14 cellular contexts compared by ENCODE assay signal in genomic region chr12:132077322-132078100, GRCh38.
A peak's percentile ranks its signal among the peaks of the same experiment; 100 is the strongest.
DNase-seq lines count a peak whose midpoint lies in the region; ATAC-seq and TF ChIP-seq lines count a peak whose summit lies in the region.
"Had no signal": no experiment of that assay in that cellular context is flagged by ENCODE, and none has a peak within 500 bp of the region (broad histone marks: within the 10 kb centered on the region; RNA-seq: fewer than 3 reads in every experiment).

No MANE protein-coding gene starts in this region.

- no peak for TF ChIP-seq CTCF in HFFc6 (IDR thresholded peaks at IDR 0.05)
- no peak for TF ChIP-seq CTCF in brain (conservative IDR thresholded peaks at IDR 0.05)
- no peak for TF ChIP-seq CTCF in omental fat pad (IDR thresholded peaks at IDR 0.05)

- peaks cover 29% of the 10 kb centered on the region for H3K36me3 Mint-ChIP-seq in HFFc6 (ENCODE audit: low read depth)
- H3K36me3 Mint-ChIP-seq in brain: peaks cover 52% of the 10 kb centered on the region

- peak; percentile 43 for DNase-seq in DMS53 (lab: John Stamatoyannopoulos, UW)
- DNase-seq in DMS53 treated with DMSO at 0.1 percent for 48 hours (lab: John Stamatoyannopoulos, UW; ENCODE audit: unreplicated experiment): no peak
- no peak for DNase-seq in HFFc6
- DNase-seq in omental fat pad (ENCODE audit: low spot score): no peak
- no peak for DNase-seq in SIG-M5 (lab: John Stamatoyannopoulos, UW)
- no peak for DNase-seq in NCI-H1092 treated with DMSO at 0.1 percent for 48 hours (lab: John Stamatoyannopoulos, UW)
- DNase-seq: GOT3, KBM-7, NCI-H1048, NCI-H187, NCI-H526 treated with DMSO at 0.1 percent for 48 hours had no signal

- H3K27me3 Mint-ChIP-seq in HFFc6 (ENCODE audit: insufficient read depth) (0 out of 2 replicates have a peak, but pooled peaks cover 3% of the 10 kb centered on the region), brain (peaks cover 3% of the 10 kb centered on the region)

- H3K4me3 Mint-ChIP-seq in HFFc6: no peak overlapping the region
- no peak overlapping the region for H3K4me3 Mint-ChIP-seq in brain

- peak overlapping the region; percentile 86 for H3K27ac Mint-ChIP-seq in HFFc6
- H3K27ac Mint-ChIP-seq in brain: peak overlapping the region in 3 of 5 experiments; percentile 17 to 91 (median 86)

- H3K9me3 Mint-ChIP-seq in HFFc6 (no peaks in the 10 kb centered on the region), brain (no peaks in the 10 kb centered on the region)

- ATAC-seq in omental fat pad (ENCODE audit: low FRiP score) (peak; percentile 2), GM19023 (IDR thresholded peaks at IDR 0.05; ENCODE audit: unreplicated experiment) (no peak)
- ATAC-seq: Panc1 had no signal

- H3K4me1 Mint-ChIP-seq in HFFc6 (ENCODE audit: low read depth) (peaks cover 13% of the 10 kb centered on the region), brain (no peaks in the 10 kb centered on the region)
